Comparison of ENCODE assay signal across 1 cellular context in the genomic region with DNA sequence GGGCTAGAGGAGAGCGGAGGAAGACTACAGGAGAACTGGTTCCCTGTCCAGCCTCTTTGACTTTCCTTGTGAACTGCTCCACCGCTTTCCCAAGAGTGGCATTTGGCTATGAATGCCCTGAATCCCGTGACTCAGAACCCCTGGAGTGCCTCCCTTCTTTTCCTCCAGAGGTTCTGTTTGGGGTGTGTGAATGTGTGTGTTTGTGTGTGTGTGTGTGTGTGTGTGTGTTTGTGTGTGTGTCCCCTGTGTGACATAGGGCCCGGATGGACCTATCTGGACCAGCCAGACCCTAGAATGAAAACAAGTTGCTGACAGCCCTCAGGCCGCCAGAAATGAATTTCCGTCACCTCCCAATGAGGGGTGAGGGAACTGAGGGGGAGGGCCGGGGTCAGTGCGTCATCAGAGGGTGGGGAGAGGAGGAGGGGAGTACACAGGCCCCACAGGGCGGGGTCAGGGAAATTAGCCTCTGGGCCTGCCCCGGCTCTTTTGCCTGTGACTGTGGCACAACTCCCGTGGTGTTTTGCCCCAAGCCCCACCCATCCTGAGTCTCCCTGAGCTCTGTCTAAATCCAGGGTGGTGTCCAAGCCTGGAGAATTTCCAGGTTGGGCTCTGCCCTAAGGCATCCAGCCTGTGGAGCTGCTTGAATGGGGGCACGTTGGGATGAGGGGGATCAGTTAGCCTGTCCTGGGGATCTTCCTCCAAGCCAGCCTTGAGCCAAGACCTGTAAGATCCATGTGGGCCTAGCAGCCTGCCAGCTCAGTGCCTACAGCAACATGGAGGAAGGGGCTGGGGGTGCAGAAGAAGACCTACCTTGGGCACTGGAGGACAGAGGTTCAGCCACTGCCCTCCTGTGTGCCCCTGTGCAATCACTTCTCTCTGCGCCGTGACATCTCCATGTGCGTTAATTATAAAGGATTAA.
TF ChIP-seq lines count a peak whose summit lies in the region.

No MANE protein-coding gene starts in this region.

TF ChIP-seq in WTC11, 78 proteins besides CTCF, POLR2A, EP300 and RAD21 (continued from another document and continues in another):
- TF ChIP-seq ARID4B (CRISPR knock-in tag; IDR thresholded peaks at IDR 0.05; ENCODE audit: borderline replicate concordance): no peak
- TF ChIP-seq, protein P1, sequence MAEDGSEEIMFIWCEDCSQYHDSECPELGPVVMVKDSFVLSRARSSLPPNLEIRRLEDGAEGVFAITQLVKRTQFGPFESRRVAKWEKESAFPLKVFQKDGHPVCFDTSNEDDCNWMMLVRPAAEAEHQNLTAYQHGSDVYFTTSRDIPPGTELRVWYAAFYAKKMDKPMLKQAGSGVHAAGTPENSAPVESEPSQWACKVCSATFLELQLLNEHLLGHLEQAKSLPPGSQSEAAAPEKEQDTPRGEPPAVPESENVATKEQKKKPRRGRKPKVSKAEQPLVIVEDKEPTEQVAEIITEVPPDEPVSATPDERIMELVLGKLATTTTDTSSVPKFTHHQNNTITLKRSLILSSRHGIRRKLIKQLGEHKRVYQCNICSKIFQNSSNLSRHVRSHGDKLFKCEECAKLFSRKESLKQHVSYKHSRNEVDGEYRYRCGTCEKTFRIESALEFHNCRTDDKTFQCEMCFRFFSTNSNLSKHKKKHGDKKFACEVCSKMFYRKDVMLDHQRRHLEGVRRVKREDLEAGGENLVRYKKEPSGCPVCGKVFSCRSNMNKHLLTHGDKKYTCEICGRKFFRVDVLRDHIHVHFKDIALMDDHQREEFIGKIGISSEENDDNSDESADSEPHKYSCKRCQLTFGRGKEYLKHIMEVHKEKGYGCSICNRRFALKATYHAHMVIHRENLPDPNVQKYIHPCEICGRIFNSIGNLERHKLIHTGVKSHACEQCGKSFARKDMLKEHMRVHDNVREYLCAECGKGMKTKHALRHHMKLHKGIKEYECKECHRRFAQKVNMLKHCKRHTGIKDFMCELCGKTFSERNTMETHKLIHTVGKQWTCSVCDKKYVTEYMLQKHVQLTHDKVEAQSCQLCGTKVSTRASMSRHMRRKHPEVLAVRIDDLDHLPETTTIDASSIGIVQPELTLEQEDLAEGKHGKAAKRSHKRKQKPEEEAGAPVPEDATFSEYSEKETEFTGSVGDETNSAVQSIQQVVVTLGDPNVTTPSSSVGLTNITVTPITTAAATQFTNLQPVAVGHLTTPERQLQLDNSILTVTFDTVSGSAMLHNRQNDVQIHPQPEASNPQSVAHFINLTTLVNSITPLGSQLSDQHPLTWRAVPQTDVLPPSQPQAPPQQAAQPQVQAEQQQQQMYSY (CRISPR knock-in tag; IDR thresholded peaks at IDR 0.05): no peak
- no peak; the same call in 1 of the 2 replicates for TF ChIP-seq SP1 (CRISPR knock-in tag; conservative IDR thresholded peaks at IDR 0.05)
- TF ChIP-seq ATF3 (CRISPR knock-in tag; conservative IDR thresholded peaks at IDR 0.05): no peak
- TF ChIP-seq, protein P2, sequence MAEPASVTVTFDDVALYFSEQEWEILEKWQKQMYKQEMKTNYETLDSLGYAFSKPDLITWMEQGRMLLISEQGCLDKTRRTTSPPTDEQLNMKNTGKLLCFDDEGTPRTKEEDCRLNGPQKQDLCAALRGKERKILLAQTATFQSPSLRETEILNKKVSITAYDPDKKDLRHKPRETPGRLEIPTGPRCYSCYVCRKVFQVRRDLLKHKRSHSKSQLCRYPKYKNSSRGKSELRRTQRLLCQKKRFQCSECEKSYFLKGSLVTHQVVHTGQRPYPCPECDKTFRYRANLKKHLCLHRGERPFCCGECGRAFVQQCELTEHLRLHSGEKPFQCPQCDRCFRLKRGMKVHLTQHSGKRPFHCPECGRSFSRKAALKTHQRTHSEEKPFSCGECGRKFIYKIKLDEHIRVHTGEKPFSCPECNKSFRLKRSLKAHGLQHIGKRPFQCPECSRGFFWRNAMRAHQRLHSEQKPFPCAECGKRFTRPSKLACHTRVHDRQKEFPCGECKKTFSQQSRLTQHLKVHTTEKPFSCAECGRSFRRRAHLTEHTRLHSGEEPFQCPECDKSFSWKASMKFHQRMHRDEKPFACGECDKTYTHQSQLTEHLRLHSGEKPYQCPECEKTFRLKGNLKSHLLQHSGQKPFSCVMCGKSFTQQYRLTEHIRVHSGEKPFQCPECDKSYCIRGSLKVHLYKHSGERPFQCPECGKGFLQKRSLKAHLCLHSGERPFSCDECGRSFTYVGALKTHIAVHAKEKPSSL (CRISPR knock-in tag; conservative IDR thresholded peaks at IDR 0.05): no peak
- no peak for TF ChIP-seq FOXJ3 (CRISPR knock-in tag; IDR thresholded peaks at IDR 0.05; ENCODE audit: borderline replicate concordance)
- TF ChIP-seq ZMAT4 (CRISPR knock-in tag; IDR thresholded peaks at IDR 0.05): no peak
- no peak for TF ChIP-seq GABPB1 (CRISPR knock-in tag; IDR thresholded peaks at IDR 0.05)
- TF ChIP-seq NFYB (CRISPR knock-in tag; conservative IDR thresholded peaks at IDR 0.05; ENCODE audit: low read depth): no peak
- no peak for TF ChIP-seq TEAD4 (CRISPR knock-in tag; IDR thresholded peaks at IDR 0.05)
- TF ChIP-seq ELF4 (CRISPR knock-in tag; IDR thresholded peaks at IDR 0.05; ENCODE audit: low read depth): no peak
- TF ChIP-seq TCF7 (CRISPR knock-in tag; IDR thresholded peaks at IDR 0.05; ENCODE audit: low read depth): no peak
- TF ChIP-seq MLX (CRISPR knock-in tag; IDR thresholded peaks at IDR 0.05): no peak
- no peak for TF ChIP-seq ZNF281 (CRISPR knock-in tag; IDR thresholded peaks at IDR 0.05)
- peak; percentile 28; the same call in 1 of the 2 replicates for TF ChIP-seq MYBL2 (CRISPR knock-in tag; IDR thresholded peaks at IDR 0.05)
- TF ChIP-seq RORB (CRISPR knock-in tag; IDR thresholded peaks at IDR 0.05): no peak
- TF ChIP-seq ATF1 (CRISPR knock-in tag; IDR thresholded peaks at IDR 0.05): no peak
- no peak for TF ChIP-seq SMAD3 (CRISPR knock-in tag; IDR thresholded peaks at IDR 0.05; ENCODE audit: borderline replicate concordance)
- TF ChIP-seq USF2 (CRISPR knock-in tag; IDR thresholded peaks at IDR 0.05): peak; percentile 62; the same call in 1 of the 2 replicates
- TF ChIP-seq, protein P3, sequence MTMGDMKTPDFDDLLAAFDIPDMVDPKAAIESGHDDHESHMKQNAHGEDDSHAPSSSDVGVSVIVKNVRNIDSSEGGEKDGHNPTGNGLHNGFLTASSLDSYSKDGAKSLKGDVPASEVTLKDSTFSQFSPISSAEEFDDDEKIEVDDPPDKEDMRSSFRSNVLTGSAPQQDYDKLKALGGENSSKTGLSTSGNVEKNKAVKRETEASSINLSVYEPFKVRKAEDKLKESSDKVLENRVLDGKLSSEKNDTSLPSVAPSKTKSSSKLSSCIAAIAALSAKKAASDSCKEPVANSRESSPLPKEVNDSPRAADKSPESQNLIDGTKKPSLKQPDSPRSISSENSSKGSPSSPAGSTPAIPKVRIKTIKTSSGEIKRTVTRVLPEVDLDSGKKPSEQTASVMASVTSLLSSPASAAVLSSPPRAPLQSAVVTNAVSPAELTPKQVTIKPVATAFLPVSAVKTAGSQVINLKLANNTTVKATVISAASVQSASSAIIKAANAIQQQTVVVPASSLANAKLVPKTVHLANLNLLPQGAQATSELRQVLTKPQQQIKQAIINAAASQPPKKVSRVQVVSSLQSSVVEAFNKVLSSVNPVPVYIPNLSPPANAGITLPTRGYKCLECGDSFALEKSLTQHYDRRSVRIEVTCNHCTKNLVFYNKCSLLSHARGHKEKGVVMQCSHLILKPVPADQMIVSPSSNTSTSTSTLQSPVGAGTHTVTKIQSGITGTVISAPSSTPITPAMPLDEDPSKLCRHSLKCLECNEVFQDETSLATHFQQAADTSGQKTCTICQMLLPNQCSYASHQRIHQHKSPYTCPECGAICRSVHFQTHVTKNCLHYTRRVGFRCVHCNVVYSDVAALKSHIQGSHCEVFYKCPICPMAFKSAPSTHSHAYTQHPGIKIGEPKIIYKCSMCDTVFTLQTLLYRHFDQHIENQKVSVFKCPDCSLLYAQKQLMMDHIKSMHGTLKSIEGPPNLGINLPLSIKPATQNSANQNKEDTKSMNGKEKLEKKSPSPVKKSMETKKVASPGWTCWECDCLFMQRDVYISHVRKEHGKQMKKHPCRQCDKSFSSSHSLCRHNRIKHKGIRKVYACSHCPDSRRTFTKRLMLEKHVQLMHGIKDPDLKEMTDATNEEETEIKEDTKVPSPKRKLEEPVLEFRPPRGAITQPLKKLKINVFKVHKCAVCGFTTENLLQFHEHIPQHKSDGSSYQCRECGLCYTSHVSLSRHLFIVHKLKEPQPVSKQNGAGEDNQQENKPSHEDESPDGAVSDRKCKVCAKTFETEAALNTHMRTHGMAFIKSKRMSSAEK (CRISPR knock-in tag; IDR thresholded peaks at IDR 0.05; ENCODE audit: borderline replicate concordance): no peak
- TF ChIP-seq, protein P4, sequence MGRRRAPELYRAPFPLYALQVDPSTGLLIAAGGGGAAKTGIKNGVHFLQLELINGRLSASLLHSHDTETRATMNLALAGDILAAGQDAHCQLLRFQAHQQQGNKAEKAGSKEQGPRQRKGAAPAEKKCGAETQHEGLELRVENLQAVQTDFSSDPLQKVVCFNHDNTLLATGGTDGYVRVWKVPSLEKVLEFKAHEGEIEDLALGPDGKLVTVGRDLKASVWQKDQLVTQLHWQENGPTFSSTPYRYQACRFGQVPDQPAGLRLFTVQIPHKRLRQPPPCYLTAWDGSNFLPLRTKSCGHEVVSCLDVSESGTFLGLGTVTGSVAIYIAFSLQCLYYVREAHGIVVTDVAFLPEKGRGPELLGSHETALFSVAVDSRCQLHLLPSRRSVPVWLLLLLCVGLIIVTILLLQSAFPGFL (CRISPR knock-in tag; IDR thresholded peaks at IDR 0.05; ENCODE audit: borderline replicate concordance): no peak
- TF ChIP-seq, protein P5, sequence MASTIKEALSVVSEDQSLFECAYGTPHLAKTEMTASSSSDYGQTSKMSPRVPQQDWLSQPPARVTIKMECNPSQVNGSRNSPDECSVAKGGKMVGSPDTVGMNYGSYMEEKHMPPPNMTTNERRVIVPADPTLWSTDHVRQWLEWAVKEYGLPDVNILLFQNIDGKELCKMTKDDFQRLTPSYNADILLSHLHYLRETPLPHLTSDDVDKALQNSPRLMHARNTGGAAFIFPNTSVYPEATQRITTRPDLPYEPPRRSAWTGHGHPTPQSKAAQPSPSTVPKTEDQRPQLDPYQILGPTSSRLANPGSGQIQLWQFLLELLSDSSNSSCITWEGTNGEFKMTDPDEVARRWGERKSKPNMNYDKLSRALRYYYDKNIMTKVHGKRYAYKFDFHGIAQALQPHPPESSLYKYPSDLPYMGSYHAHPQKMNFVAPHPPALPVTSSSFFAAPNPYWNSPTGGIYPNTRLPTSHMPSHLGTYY (CRISPR knock-in tag; IDR thresholded peaks at IDR 0.05): no peak
- TF ChIP-seq ZNF138 (CRISPR knock-in tag; conservative IDR thresholded peaks at IDR 0.05): no peak
